ENCODE assay signal across 21 cellular contexts in the genomic region with DNA sequence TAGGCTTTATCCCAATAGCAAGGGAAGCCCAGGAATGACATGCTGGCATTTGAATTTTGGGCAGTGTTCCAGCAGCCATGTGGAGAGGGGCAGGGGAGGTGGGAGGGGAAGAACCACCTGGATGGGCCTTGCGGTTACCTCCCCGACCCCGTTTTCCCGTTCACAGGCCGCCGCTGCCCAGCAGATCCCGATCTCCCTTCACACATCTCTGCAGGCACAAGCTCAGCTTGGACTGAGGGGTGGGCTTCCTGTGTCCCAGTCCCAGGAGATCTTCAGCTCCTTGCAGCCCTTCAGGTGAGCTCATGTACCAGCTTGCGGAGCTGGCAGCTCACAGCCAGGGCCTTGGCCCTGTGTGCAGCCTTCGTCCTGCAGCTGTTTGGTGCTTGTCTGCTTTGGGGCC. TPM values are rescaled to one million over a fixed set of nuclear protein-coding genes. Genes with fewer than 3 reads are reported as not detected.
DNase-seq lines count a peak whose midpoint lies in the region; ATAC-seq and TF ChIP-seq lines count a peak whose summit lies in the region.
"Had no signal": no experiment of that assay in that cellular context is flagged by ENCODE, and none has a peak within 500 bp of the region (broad histone marks: within the 10 kb centered on the region; RNA-seq: fewer than 3 reads in every experiment).

No MANE protein-coding gene starts in this region.

- H3K9ac ChIP-seq in BLaER1, result 0 out of 2 replicates have a peak overlapping the region, but pooled peaks have one; percentile 19
- H3K9ac ChIP-seq in BLaER1 treated with 17β-estradiol and CSF1 and Interleukin-3, amounts not matched to agents 10 nM and 100 nM, result peak overlapping the region in 5 of 11 experiments; percentile 0 to 60 (median 31); a peak in 7 of 22 replicates

- TF ChIP-seq CTCF in RWPE1 (conservative IDR thresholded peaks at IDR 0.05; ENCODE audit: low read depth) (no peak), esophagus muscularis mucosa (IDR thresholded peaks at IDR 0.05) (no peak), thyroid gland (IDR thresholded peaks at IDR 0.05) (no peak)

- peaks cover 100% of the 10 kb centered on the region for H4K20me1 ChIP-seq in BLaER1
- peaks cover 91 to 100% (median 100%) of the 10 kb centered on the region in 11 experiments; a peak in 21 of 22 replicates for H4K20me1 ChIP-seq in BLaER1 treated with 17β-estradiol and CSF1 and Interleukin-3, amounts not matched to agents 10 nM and 100 nM

- no peak for TF ChIP-seq EP300 in esophagus muscularis mucosa (IDR thresholded peaks at IDR 0.05)

- intact Hi-C loops in esophagus muscularis mucosa (cut with DNase I), result no loop called here
- intact Hi-C loops in thyroid gland (cut with DNase I), result no loop called here

- H3K36me3 ChIP-seq in BLaER1 (peaks cover 100% of the 10 kb centered on the region), esophagus muscularis mucosa (peaks cover 82 to 100% (median 100%) of the 10 kb centered on the region in 4 donors), thyroid gland (peaks cover 97 to 99% of the 10 kb centered on the region in 2 donors)
- peaks cover 100% of the 10 kb centered on the region in 11 experiments for H3K36me3 ChIP-seq in BLaER1 treated with 17β-estradiol and CSF1 and Interleukin-3, amounts not matched to agents 10 nM and 100 nM

- H3K27me3 ChIP-seq in BLaER1, result no peaks in the 10 kb centered on the region
- no peaks in the 10 kb centered on the region for H3K27me3 ChIP-seq in BLaER1 treated with 17β-estradiol and CSF1 and Interleukin-3, amounts not matched to agents 10 nM and 100 nM
- no peaks in the 10 kb centered on the region for H3K27me3 ChIP-seq in esophagus muscularis mucosa
- no peaks in the 10 kb centered on the region for H3K27me3 ChIP-seq in thyroid gland

- no peak for TF ChIP-seq POLR2A in esophagus muscularis mucosa (IDR thresholded peaks at IDR 0.05; ENCODE audit: low read depth)
- no peak for TF ChIP-seq POLR2A in thyroid gland (IDR thresholded peaks at IDR 0.05)

- H3K4me2 ChIP-seq in BLaER1, result peak overlapping the region; percentile 67
- peak overlapping the region in 8 of 11 experiments; percentile 12 to 70 (median 52); a peak in 14 of 22 replicates for H3K4me2 ChIP-seq in BLaER1 treated with 17β-estradiol and CSF1 and Interleukin-3, amounts not matched to agents 10 nM and 100 nM

- peaks cover 49% of the 10 kb centered on the region for H3K4me1 ChIP-seq in BLaER1
- peaks cover 0 to 59% (median 47%) of the 10 kb centered on the region in 10 experiments; a peak in 15 of 20 replicates for H3K4me1 ChIP-seq in BLaER1 treated with 17β-estradiol and CSF1 and Interleukin-3, amounts not matched to agents 10 nM and 100 nM
- H3K4me1 ChIP-seq in esophagus muscularis mucosa, result peaks cover 38 to 56% (median 54%) of the 10 kb centered on the region in 4 donors
- H3K4me1 ChIP-seq in thyroid gland, result no peaks in the 10 kb centered on the region

- H3K4me3 ChIP-seq in BLaER1 (no peak overlapping the region), esophagus muscularis mucosa (no peak overlapping the region), thyroid gland (replicated peaks in 1 of 3) (no peak overlapping the region)
- H3K4me3 ChIP-seq in BLaER1 treated with 17β-estradiol and CSF1 and Interleukin-3, amounts not matched to agents 10 nM and 100 nM, result no peak overlapping the region

- DNase-seq in RWPE1 (ENCODE audit: low spot score) (no peak), esophagus muscularis mucosa (ENCODE audit: extremely low spot score) (no peak), thyroid gland (no peak)
- DNase-seq: C1 segment of cervical spinal cord; Calu3; CD8-positive, alpha-beta T cell; DMS53; GDM1; H7; KG1; NCI-H1092 treated with DMSO at 0.1 percent for 48 hours; NCI-H146; NCI-H2081; NCI-H446 treated with DMSO at 0.1 percent for 48 hours; NK-92 treated with Interleukin-12 subunit alpha and Interleukin-12 subunit beta, amount 100 ng/mL, for 24 hours had no signal

- no peak for ATAC-seq in HG03108 (IDR thresholded peaks at IDR 0.05; ENCODE audit: unreplicated experiment)
- no peak for ATAC-seq in HG03025 (IDR thresholded peaks at IDR 0.05; ENCODE audit: low FRiP score, unreplicated experiment)
- ATAC-seq: CD8-positive, alpha-beta T cell; Panc1; SK-N-SH treated with all-trans-retinoic acid at 6 μM for 48 hours had no signal

- POLR2A ChIA-PET in RWPE1 (lab: Yijun Ruan, JAX; ENCODE audit: low non-redundant PET), result no interaction called here

- H3K9me3 ChIP-seq in BLaER1, result no peaks in the 10 kb centered on the region
- no peaks in the 10 kb centered on the region for H3K9me3 ChIP-seq in BLaER1 treated with 17β-estradiol and CSF1 and Interleukin-3, amounts not matched to agents 10 nM and 100 nM (replicated peaks in 1 of 11)
- no peaks in the 10 kb centered on the region for H3K9me3 ChIP-seq in esophagus muscularis mucosa
- H3K9me3 ChIP-seq in thyroid gland, result no peaks in the 10 kb centered on the region

- CTCF ChIA-PET in RWPE1 (lab: Yijun Ruan, JAX), result interaction anchor here (1.1 kb wide), 1 partner anchor 11 kb away, joined by 3 read pairs; no protein-coding TSS in a partner anchor

- 88% methylated on average over 7 of the region's 9 CpGs for WGBS in esophagus muscularis mucosa
- 80 to 84% methylated on average over 7 to 9 of the region's 9 CpGs for WGBS in thyroid gland, 2 donors

- no peak overlapping the region for H3K27ac ChIP-seq in BLaER1
- peak overlapping the region in 3 of 11 experiments; percentile 19 to 30 (median 23); a peak in 4 of 22 replicates for H3K27ac ChIP-seq in BLaER1 treated with 17β-estradiol and CSF1 and Interleukin-3, amounts not matched to agents 10 nM and 100 nM
- peak overlapping the region; percentile 15 for H3K27ac ChIP-seq in RWPE1
- H3K27ac ChIP-seq in esophagus muscularis mucosa (replicated peaks in 1 of 4), result peak overlapping the region in 3 of 4 donors; percentile 78 to 83 (median 82)
- H3K27ac ChIP-seq in thyroid gland, result no peak overlapping the region

RNA-seq across cellular contexts. Expression of gene POMT1, which starts 15.7 kb away (rescaled TPM):
- total RNA-seq in esophagus muscularis mucosa, result 10 to 100 TPM; 22.6 to 39.2 (median 25.0) TPM
- 10 to 100 TPM; 21.8 to 51.0 (median 33.9) TPM for total RNA-seq in thyroid gland

RNA-seq across cellular contexts. Expression of gene UCK1, which starts 44.1 kb away (rescaled TPM):
- total RNA-seq in esophagus muscularis mucosa, result 10 to 100 TPM; 47.3 to 63.9 (median 54.0) TPM
- 10 to 100 TPM; 39.3 to 57.0 (median 49.3) TPM for total RNA-seq in thyroid gland

RNA-seq across cellular contexts. Expression of gene PRRT1B, which starts 58.3 kb away (rescaled TPM):
- total RNA-seq in esophagus muscularis mucosa (under 1 TPM in 1 of 4 donors, not detected in 3; 0.19 TPM), thyroid gland (not detected)
- total RNA-seq: Calu3; CD8-positive, alpha-beta T cell had no signal

Comparison
In these comparisons a context has a peak if more than half of its experiments do, and no peak if none do; other contexts are left out.
1. H3K27ac ChIP-seq: peak in RWPE1 (single experiment) and esophagus muscularis mucosa (3 of 4); none in BLaER1 (single experiment) and thyroid gland (0 of 3).